23 cellular contexts compared by ENCODE assay signal in the genomic region with DNA sequence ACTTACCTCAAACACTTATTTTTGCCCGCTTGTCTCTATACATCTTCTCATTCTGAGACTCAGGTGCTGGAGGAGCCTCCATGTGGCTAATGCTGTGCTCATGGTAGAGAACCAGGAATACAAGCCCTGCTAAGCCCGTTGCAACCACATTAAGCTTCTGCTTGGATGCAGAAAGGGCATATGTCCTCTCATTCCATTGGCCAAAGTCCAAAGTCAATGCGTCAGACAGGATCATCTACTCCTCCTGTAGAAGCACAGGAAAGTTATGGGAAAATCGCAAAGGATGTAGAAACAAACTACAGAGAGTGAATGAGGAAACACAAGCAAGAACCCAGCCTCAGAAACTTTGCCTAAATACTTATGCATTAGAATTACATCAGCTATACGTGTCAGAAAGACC.
"Had no signal": no experiment of that assay in that cellular context is flagged by ENCODE, and none has a peak within 500 bp of the region (broad histone marks: within the 10 kb centered on the region; RNA-seq: fewer than 3 reads in every experiment).

No MANE protein-coding gene starts in this region.

- DNase-seq: colonic mucosa; cortex of kidney; effector CD8-positive, alpha-beta T cell; effector memory CD8-positive, alpha-beta T cell; endodermal cell; erythroblast; esophagus squamous epithelium; foreskin keratinocyte; heart left ventricle; hypothalamus; left cardiac atrium; left lung; left ventricle myocardium superior; lower lobe of right lung; mesenchymal stem cell; mucosa of descending colon; naive B cell had no signal

- H2AFZ ChIP-seq: hepatocyte had no signal

- H3K4me1 Mint-ChIP-seq: naive B cell had no signal

- H3K27ac ChIP-seq: colonic mucosa, epithelial cell of prostate, esophagus squamous epithelium, foreskin keratinocyte, gastroesophageal sphincter, heart left ventricle, hepatocyte, left lung, lower lobe of right lung had no signal

- H3K27me3 Mint-ChIP-seq: dendritic cell treated with granulocyte-macrophage colony-stimulating factor and Interleukin-4, amounts not matched to agents 40 ng/mL and 50 ng/mL, for 4 days; effector memory CD8-positive, alpha-beta T cell; naive B cell had no signal

- H3K9me3 ChIP-seq: colonic mucosa, esophagus squamous epithelium, gastroesophageal sphincter, heart left ventricle, lower lobe of right lung, mucosa of descending colon had no signal

- H3K4me3 Mint-ChIP-seq: dendritic cell treated with granulocyte-macrophage colony-stimulating factor and Interleukin-4, amounts not matched to agents 40 ng/mL and 50 ng/mL, for 4 days; effector memory CD8-positive, alpha-beta T cell; endodermal cell; mesothelial cell of epicardium; naive B cell had no signal

- H3K4me1 ChIP-seq: colonic mucosa, esophagus squamous epithelium, foreskin keratinocyte, gastroesophageal sphincter, heart left ventricle, left lung, lower lobe of right lung had no signal

- H3K36me3 ChIP-seq: colonic mucosa, esophagus squamous epithelium, gastroesophageal sphincter, heart left ventricle, left lung, lower lobe of right lung had no signal

- ATAC-seq: effector memory CD8-positive, alpha-beta T cell; esophagus mucosa; foreskin keratinocyte; gastroesophageal sphincter; heart left ventricle; left cardiac atrium; left lung; left ventricle myocardium superior; lower lobe of right lung; mucosa of descending colon had no signal

- H3K27ac Mint-ChIP-seq: dendritic cell treated with granulocyte-macrophage colony-stimulating factor and Interleukin-4, amounts not matched to agents 40 ng/mL and 50 ng/mL, for 4 days; effector memory CD8-positive, alpha-beta T cell; endodermal cell; mesothelial cell of epicardium had no signal

- H3K36me3 Mint-ChIP-seq: naive B cell had no signal

- H3K9me3 Mint-ChIP-seq: dendritic cell treated with granulocyte-macrophage colony-stimulating factor and Interleukin-4, amounts not matched to agents 40 ng/mL and 50 ng/mL, for 4 days; effector memory CD8-positive, alpha-beta T cell had no signal

- H3K4me3 ChIP-seq: colonic mucosa, esophagus squamous epithelium, gastroesophageal sphincter, heart left ventricle, hepatocyte, left lung, lower lobe of right lung, mucosa of descending colon had no signal

- H3K27me3 ChIP-seq: colonic mucosa, esophagus squamous epithelium, foreskin keratinocyte, gastroesophageal sphincter, heart left ventricle, hepatocyte, left lung had no signal

- H3K4me2 ChIP-seq: hepatocyte had no signal

- H3K79me2 ChIP-seq: hepatocyte had no signal
